Comparison of ENCODE assay signal across 14 cellular contexts in the genomic region with DNA sequence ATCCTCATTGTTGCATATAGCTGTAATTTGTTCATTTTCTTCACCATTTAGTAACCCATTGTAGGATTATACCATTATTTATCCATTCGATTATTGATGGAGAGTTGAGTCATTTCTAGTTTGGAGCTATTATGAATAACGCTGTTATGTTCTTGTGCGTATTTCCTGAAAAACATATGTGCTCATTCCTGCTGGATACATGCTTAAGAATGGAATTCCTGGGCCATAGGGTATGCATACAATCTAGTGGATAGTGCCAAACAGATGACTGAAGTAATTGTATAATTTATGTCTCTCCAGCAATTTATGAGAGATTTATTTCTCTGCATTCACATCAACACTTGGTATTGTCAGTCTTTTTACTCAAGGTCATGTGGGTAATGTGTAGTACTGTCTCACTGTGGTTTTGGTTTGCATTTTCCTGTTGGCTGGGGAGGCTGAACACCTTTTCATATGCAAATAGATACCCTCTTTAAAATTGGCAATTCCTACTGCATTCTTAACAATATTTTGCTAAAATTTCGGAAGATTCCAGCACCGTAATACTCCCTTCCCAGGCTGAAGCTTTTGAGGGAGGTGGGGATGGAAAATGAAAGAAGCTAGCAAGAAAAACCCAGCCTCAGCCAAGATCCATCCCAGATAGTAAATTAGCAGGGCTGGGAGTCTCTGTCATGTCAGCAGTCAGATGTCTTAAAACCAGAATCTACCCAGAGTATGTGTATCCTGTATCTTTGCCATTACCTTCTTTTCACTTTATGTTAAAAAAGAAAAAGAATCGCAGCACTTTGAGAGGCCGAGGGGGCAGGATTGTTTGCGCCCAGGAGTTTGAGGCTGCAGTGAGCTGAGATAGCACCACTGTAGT.
DNase-seq lines count a peak whose midpoint lies in the region; ATAC-seq and TF ChIP-seq lines count a peak whose summit lies in the region.
"Had no signal": no experiment of that assay in that cellular context is flagged by ENCODE, and none has a peak within 500 bp of the region (broad histone marks: within the 10 kb centered on the region; RNA-seq: fewer than 3 reads in every experiment).

No MANE protein-coding gene starts in this region.

- peak overlapping the region; percentile 38 for H3K27ac ChIP-seq in CD4-positive, alpha-beta T cell (ENCODE audit: low read depth, low read length)
- H3K27ac ChIP-seq in GM23338 (ENCODE audit: low read depth) (peak overlapping the region; percentile 22; the same call in 1 of the 2 replicates), ovary (no peak overlapping the region)
- H3K27ac ChIP-seq: lower lobe of right lung, PC-9 had no signal

- no peak for TF ChIP-seq CTCF in CD4-positive, alpha-beta T cell (IDR thresholded peaks at IDR 0.05)
- TF ChIP-seq CTCF in GM23338 (conservative IDR thresholded peaks at IDR 0.05; ENCODE audit: low read depth in 2 of 2): no peak
- no peak for TF ChIP-seq CTCF in ovary (IDR thresholded peaks at IDR 0.05)

- H3K36me3 ChIP-seq in GM23338 (ENCODE audit: insufficient read depth) (peaks cover 8% of the 10 kb centered on the region; the same call in 1 of the 2 replicates), ovary (no peaks in the 10 kb centered on the region)

- no peaks in the 10 kb centered on the region for H3F3A ChIP-seq in GM23338 (replicated peaks; ENCODE audit: low read depth)

- POLR2A ChIA-PET in CD4-positive, alpha-beta T cell (lab: Charles Lee): interaction anchor here (0.7 to 1.4 kb wide), 5 partner anchors 8 to 107 kb away, joined by 3 to 5 read pairs (median 4); no protein-coding TSS in a partner anchor
- POLR2A ChIA-PET in activated naive CD8-positive, alpha-beta T cell treated with anti-CD3 and anti-CD28 coated beads, Interleukin-2, amount 10 ng/mL, durations not matched to agents 7 days and 5 days (lab: Charles Lee): interaction anchor here (1.3 to 1.4 kb wide), 2 partner anchors 14 to 15 kb away, joined by 3 to 4 read pairs; no protein-coding TSS in a partner anchor
- POLR2A ChIA-PET in naive thymus-derived CD8-positive, alpha-beta T cell (lab: Charles Lee): interaction anchor here (1.2 to 3.1 kb wide), 5 partner anchors 9 to 35 kb away, joined by 4 to 17 read pairs (median 6); no protein-coding TSS in a partner anchor

- H3K9me3 Mint-ChIP-seq in CD4-positive, alpha-beta T cell: peaks cover 4% of the 10 kb centered on the region
- no peaks in the 10 kb centered on the region for H3K9me3 Mint-ChIP-seq in GM23338
- peaks cover 11% of the 10 kb centered on the region for H3K9me3 Mint-ChIP-seq in activated naive CD8-positive, alpha-beta T cell treated with anti-CD3 and anti-CD28 coated beads, Interleukin-2, amount 10 ng/mL, durations not matched to agents 7 days and 5 days
- H3K9me3 Mint-ChIP-seq in naive thymus-derived CD8-positive, alpha-beta T cell: peaks cover 0 to 16% (median 9%) of the 10 kb centered on the region in 9 donors

- H3K9me2 ChIP-seq in GM23338 (ENCODE audit: insufficient read depth): no peaks in the 10 kb centered on the region

- peaks cover 66% of the 10 kb centered on the region for H3K4me1 Mint-ChIP-seq in CD4-positive, alpha-beta T cell (ENCODE audit: low read depth)
- peaks cover 23% of the 10 kb centered on the region for H3K4me1 Mint-ChIP-seq in GM23338
- H3K4me1 Mint-ChIP-seq in activated naive CD8-positive, alpha-beta T cell treated with anti-CD3 and anti-CD28 coated beads, Interleukin-2, amount 10 ng/mL, durations not matched to agents 7 days and 5 days: peaks cover 29% of the 10 kb centered on the region
- H3K4me1 Mint-ChIP-seq in naive thymus-derived CD8-positive, alpha-beta T cell: peaks cover 35 to 74% (median 61%) of the 10 kb centered on the region in 4 donors

- DNase-seq in CD4-positive, alpha-beta T cell: no peak
- DNase-seq in GM23338 (ENCODE audit: low spot score) (no peak), iPS-NIHi7 (ENCODE audit: extremely low spot score) (no peak), ovary (no peak), NCI-H146 treated with DMSO at 0.1 percent for 48 hours (lab: John Stamatoyannopoulos, UW; ENCODE audit: unreplicated experiment) (no peak)
- DNase-seq in activated naive CD8-positive, alpha-beta T cell treated with anti-CD3 and anti-CD28 coated beads, Interleukin-2, amount 10 ng/mL, durations not matched to agents 7 days and 5 days: no peak
- DNase-seq in naive thymus-derived CD8-positive, alpha-beta T cell: peak in 2 of 10 donors; percentile 45 to 55
- DNase-seq: foreskin fibroblast; lower lobe of right lung; NCI-H187 treated with DMSO at 0.1 percent for 48 hours; NCI-H510A treated with DMSO at 0.1 percent for 48 hours; PC-9; stimulated activated naive CD4-positive, alpha-beta T cell treated with Interleukin-2 at 50 U/mL for 16 hours had no signal

- no peak for TF ChIP-seq EP300 in ovary (IDR thresholded peaks at IDR 0.05)

- peak overlapping the region; percentile 57 for H3K4me2 ChIP-seq in GM23338
- H3K4me2 ChIP-seq: PC-9 had no signal

- H3K27ac Mint-ChIP-seq in CD4-positive, alpha-beta T cell: peak overlapping the region; percentile 83
- peak overlapping the region; percentile 61 for H3K27ac Mint-ChIP-seq in GM23338
- H3K27ac Mint-ChIP-seq in activated naive CD8-positive, alpha-beta T cell treated with anti-CD3 and anti-CD28 coated beads, Interleukin-2, amount 10 ng/mL, durations not matched to agents 7 days and 5 days: peak overlapping the region; percentile 85
- H3K27ac Mint-ChIP-seq in naive thymus-derived CD8-positive, alpha-beta T cell: peak overlapping the region; percentile 58 to 95 (median 92)

- H3K27me3 Mint-ChIP-seq in CD4-positive, alpha-beta T cell: no peaks in the 10 kb centered on the region
- peaks cover 3% of the 10 kb centered on the region for H3K27me3 Mint-ChIP-seq in GM23338 (ENCODE audit: insufficient read depth, low read depth, poor library complexity)
- no peaks in the 10 kb centered on the region for H3K27me3 Mint-ChIP-seq in activated naive CD8-positive, alpha-beta T cell treated with anti-CD3 and anti-CD28 coated beads, Interleukin-2, amount 10 ng/mL, durations not matched to agents 7 days and 5 days
- H3K27me3 Mint-ChIP-seq in naive thymus-derived CD8-positive, alpha-beta T cell: no peaks in the 10 kb centered on the region

- intact Hi-C loops in CD4-positive, alpha-beta T cell (cut with DNase I, micrococcal nuclease): no loop called here
- intact Hi-C loops in ovary (cut with DNase I): no loop called here

- H4K20me1 ChIP-seq in GM23338 (replicated peaks; ENCODE audit: insufficient read depth): peaks cover 5% of the 10 kb centered on the region

- no peak overlapping the region for H3K4me3 ChIP-seq in GM23338
- no peak overlapping the region for H3K4me3 ChIP-seq in ovary
- H3K4me3 ChIP-seq: lower lobe of right lung, PC-9 had no signal

- peaks cover 16% of the 10 kb centered on the region for H3K79me2 ChIP-seq in GM23338 (replicated peaks; ENCODE audit: insufficient read depth)

- no peak for TF ChIP-seq POLR2A in ovary (IDR thresholded peaks at IDR 0.05)

- H3K27me3 ChIP-seq in CD4-positive, alpha-beta T cell (ENCODE audit: control insufficient read depth, insufficient read depth, low read length): no peaks in the 10 kb centered on the region
- no peaks in the 10 kb centered on the region for H3K27me3 ChIP-seq in GM23338 (ENCODE audit: insufficient read depth)
- no peaks in the 10 kb centered on the region for H3K27me3 ChIP-seq in ovary

- peaks cover 18% of the 10 kb centered on the region for H3K4me1 ChIP-seq in GM23338 (ENCODE audit: insufficient read depth)
- peaks cover 6% of the 10 kb centered on the region for H3K4me1 ChIP-seq in ovary (ENCODE audit: insufficient read depth)
- H3K4me1 ChIP-seq: lower lobe of right lung had no signal

- 70 to 78% (median 72%) methylated on average over 8 of the region's 8 CpGs for whole genome bisulfite sequencing in ovary, 3 donors

- peaks cover 3% of the 10 kb centered on the region for H3K36me3 Mint-ChIP-seq in CD4-positive, alpha-beta T cell (ENCODE audit: low read depth)
- peaks cover 64% of the 10 kb centered on the region for H3K36me3 Mint-ChIP-seq in GM23338 (ENCODE audit: low read depth)
- peaks cover 18% of the 10 kb centered on the region for H3K36me3 Mint-ChIP-seq in activated naive CD8-positive, alpha-beta T cell treated with anti-CD3 and anti-CD28 coated beads, Interleukin-2, amount 10 ng/mL, durations not matched to agents 7 days and 5 days
- H3K36me3 Mint-ChIP-seq in naive thymus-derived CD8-positive, alpha-beta T cell: peaks cover 0 to 13% (median 10%) of the 10 kb centered on the region in 3 donors

- peak; percentile 89 for ATAC-seq in CD4-positive, alpha-beta T cell (ENCODE audit: poor library complexity)
- ATAC-seq in GM23338 (no peak), GM21717 (IDR thresholded peaks at IDR 0.05; ENCODE audit: unreplicated experiment) (no peak)
- ATAC-seq in activated naive CD8-positive, alpha-beta T cell treated with anti-CD3 and anti-CD28 coated beads, Interleukin-2, amount 10 ng/mL, durations not matched to agents 7 days and 5 days (ENCODE audit: low read depth): peak; percentile 92
- ATAC-seq in naive thymus-derived CD8-positive, alpha-beta T cell: peak; percentile 95
- ATAC-seq: lower lobe of right lung had no signal

- peak overlapping the region; percentile 56 for H3K4me3 Mint-ChIP-seq in CD4-positive, alpha-beta T cell
- H3K4me3 Mint-ChIP-seq in GM23338: no peak overlapping the region; the same call in 2 of the 3 replicates
- peak overlapping the region; percentile 66 for H3K4me3 Mint-ChIP-seq in activated naive CD8-positive, alpha-beta T cell treated with anti-CD3 and anti-CD28 coated beads, Interleukin-2, amount 10 ng/mL, durations not matched to agents 7 days and 5 days
- H3K4me3 Mint-ChIP-seq in naive thymus-derived CD8-positive, alpha-beta T cell: peak overlapping the region; percentile 13 to 85 (median 66)

- peaks cover 5% of the 10 kb centered on the region for H3K9me3 ChIP-seq in CD4-positive, alpha-beta T cell (ENCODE audit: control insufficient read depth, low read length)
- no peaks in the 10 kb centered on the region for H3K9me3 ChIP-seq in ovary
- H3K9me3 ChIP-seq: lower lobe of right lung had no signal

- no peak overlapping the region for H2AFZ ChIP-seq in GM23338
- H2AFZ ChIP-seq: PC-9 had no signal

- CTCF ChIA-PET in CD4-positive, alpha-beta T cell (lab: Charles Lee): no interaction called here

TF ChIP-seq in GM23338, 12 proteins besides CTCF, POLR2A, EP300 and RAD21 (continues in another document):
- TF ChIP-seq JUNB (IDR thresholded peaks at IDR 0.05; ENCODE audit: unreplicated experiment): no peak
- no peak for TF ChIP-seq ZNF331 (CRISPR knock-in tag; IDR thresholded peaks at IDR 0.05; ENCODE audit: low read depth)
- no peak for TF ChIP-seq POLR2AphosphoS5 (IDR thresholded peaks at IDR 0.05; ENCODE audit: low read depth)
- no peak for TF ChIP-seq NANOG (IDR thresholded peaks at IDR 0.05; ENCODE audit: borderline replicate concordance)
- TF ChIP-seq, protein P1, sequence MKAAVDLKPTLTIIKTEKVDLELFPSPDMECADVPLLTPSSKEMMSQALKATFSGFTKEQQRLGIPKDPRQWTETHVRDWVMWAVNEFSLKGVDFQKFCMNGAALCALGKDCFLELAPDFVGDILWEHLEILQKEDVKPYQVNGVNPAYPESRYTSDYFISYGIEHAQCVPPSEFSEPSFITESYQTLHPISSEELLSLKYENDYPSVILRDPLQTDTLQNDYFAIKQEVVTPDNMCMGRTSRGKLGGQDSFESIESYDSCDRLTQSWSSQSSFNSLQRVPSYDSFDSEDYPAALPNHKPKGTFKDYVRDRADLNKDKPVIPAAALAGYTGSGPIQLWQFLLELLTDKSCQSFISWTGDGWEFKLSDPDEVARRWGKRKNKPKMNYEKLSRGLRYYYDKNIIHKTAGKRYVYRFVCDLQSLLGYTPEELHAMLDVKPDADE (IDR thresholded peaks at IDR 0.05): no peak

Comparison
In these comparisons a context has a peak if more than half of its experiments do, and no peak if none do; other contexts are left out.
1. ATAC-seq: peak in CD4-positive, alpha-beta T cell (single experiment), activated naive CD8-positive, alpha-beta T cell treated with anti-CD3 and anti-CD28 coated beads, Interleukin-2, amount 10 ng/mL, durations not matched to agents 7 days and 5 days (single experiment) and naive thymus-derived CD8-positive, alpha-beta T cell (2 of 2); none in GM23338 (single experiment) and GM21717 (single experiment).
2. H3K27ac ChIP-seq: peak in CD4-positive, alpha-beta T cell (single experiment) and GM23338 (single experiment); none in ovary (0 of 2).
3. Peak in every context shown above with its lines, with median percentiles within 50 percentile points of each other: H3K27ac Mint-ChIP-seq.